ENCODE assay signal across 18 cellular contexts in genomic region chr9:112913326-112913725, GRCh38. TPM values are rescaled to one million over a fixed set of nuclear protein-coding genes. Genes with fewer than 3 reads are reported as not detected.
DNase-seq lines count a peak whose midpoint lies in the region; ATAC-seq and TF ChIP-seq lines count a peak whose summit lies in the region.
"Had no signal": no experiment of that assay in that cellular context is flagged by ENCODE, and none has a peak within 500 bp of the region (broad histone marks: within the 10 kb centered on the region; RNA-seq: fewer than 3 reads in every experiment).

No MANE protein-coding gene starts in this region.

- H3K27me3 Mint-ChIP-seq in neural crest cell (ENCODE audit: low read depth): peaks cover 27% of the 10 kb centered on the region
- peaks cover 15% of the 10 kb centered on the region for H3K27me3 Mint-ChIP-seq in activated CD4-positive, alpha-beta memory T cell treated with anti-CD3 and anti-CD28 coated beads, Interleukin-2, amount 10 ng/mL, durations not matched to agents 7 days and 5 days
- peaks cover 10% of the 10 kb centered on the region for H3K27me3 Mint-ChIP-seq in MCF 10A (ENCODE audit: insufficient read depth, unreplicated experiment)
- H3K27me3 Mint-ChIP-seq in stimulated activated memory B cell treated with anti-CD40 and anti-IgM and Interleukin-4, amounts not matched to agents 10 μg/mL and 1 μg/mL and 100 μg/mL, for 72 hours: no peaks in the 10 kb centered on the region
- H3K27me3 Mint-ChIP-seq: CD4-positive, CD25-positive, alpha-beta regulatory T cell had no signal

- in situ Hi-C loops in G401 (cut with HindIII; ENCODE audit: low sequenced_read_pairs): no loop called here

- CTCF ChIA-PET in activated CD4-positive, alpha-beta memory T cell treated with anti-CD3 and anti-CD28 coated beads, Interleukin-2, amount 10 ng/mL, durations not matched to agents 7 days and 5 days (lab: Charles Lee): no interaction called here
- CTCF ChIA-PET in MCF 10A (lab: Yijun Ruan, JAX): interaction anchor here (0.8 to 5.0 kb wide), 4 partner anchors 9 to 199 kb away, joined by 4 to 33 read pairs (median 6); no protein-coding TSS in a partner anchor

- H3K4me3 Mint-ChIP-seq in neural crest cell: no peak overlapping the region
- H3K4me3 Mint-ChIP-seq in activated CD4-positive, alpha-beta memory T cell treated with anti-CD3 and anti-CD28 coated beads, Interleukin-2, amount 10 ng/mL, durations not matched to agents 7 days and 5 days: no peak overlapping the region
- no peak overlapping the region for H3K4me3 Mint-ChIP-seq in MCF 10A (ENCODE audit: unreplicated experiment)
- no peak overlapping the region for H3K4me3 Mint-ChIP-seq in stimulated activated memory B cell treated with anti-CD40 and anti-IgM and Interleukin-4, amounts not matched to agents 10 μg/mL and 1 μg/mL and 100 μg/mL, for 72 hours
- H3K4me3 Mint-ChIP-seq: B cell; CD4-positive, CD25-positive, alpha-beta regulatory T cell; CD8-positive, alpha-beta T cell; GM23338; H9 had no signal

- H3K9me3 Mint-ChIP-seq in neural crest cell: no peaks in the 10 kb centered on the region
- H3K9me3 Mint-ChIP-seq in activated CD4-positive, alpha-beta memory T cell treated with anti-CD3 and anti-CD28 coated beads, Interleukin-2, amount 10 ng/mL, durations not matched to agents 7 days and 5 days: no peaks in the 10 kb centered on the region
- H3K9me3 Mint-ChIP-seq in MCF 10A (ENCODE audit: unreplicated experiment): no peaks in the 10 kb centered on the region
- no peaks in the 10 kb centered on the region for H3K9me3 Mint-ChIP-seq in stimulated activated memory B cell treated with anti-CD40 and anti-IgM and Interleukin-4, amounts not matched to agents 10 μg/mL and 1 μg/mL and 100 μg/mL, for 72 hours
- H3K9me3 Mint-ChIP-seq: CD8-positive, alpha-beta T cell; GM23338 had no signal

- H3K36me3 Mint-ChIP-seq in neural crest cell (ENCODE audit: low read depth): no peaks in the 10 kb centered on the region
- no peaks in the 10 kb centered on the region for H3K36me3 Mint-ChIP-seq in activated CD4-positive, alpha-beta memory T cell treated with anti-CD3 and anti-CD28 coated beads, Interleukin-2, amount 10 ng/mL, durations not matched to agents 7 days and 5 days (ENCODE audit: low read depth)
- no peaks in the 10 kb centered on the region for H3K36me3 Mint-ChIP-seq in MCF 10A (ENCODE audit: insufficient read depth, unreplicated experiment)
- no peaks in the 10 kb centered on the region for H3K36me3 Mint-ChIP-seq in stimulated activated memory B cell treated with anti-CD40 and anti-IgM and Interleukin-4, amounts not matched to agents 10 μg/mL and 1 μg/mL and 100 μg/mL, for 72 hours
- H3K36me3 Mint-ChIP-seq: CD4-positive, CD25-positive, alpha-beta regulatory T cell; CD8-positive, alpha-beta T cell had no signal

- DNase-seq in G401 (ENCODE audit: low spot score) (peak; percentile 83), cerebellum (ENCODE audit: low spot score) (peak; percentile 65), neural crest cell (ENCODE audit: low read depth, low spot score) (no peak), MCF 10A (ENCODE audit: unreplicated experiment) (no peak)
- DNase-seq in activated CD4-positive, alpha-beta memory T cell treated with anti-CD3 and anti-CD28 coated beads, Interleukin-2, amount 10 ng/mL, durations not matched to agents 7 days and 5 days: no peak
- DNase-seq: Caco-2; CD4-positive, CD25-positive, alpha-beta regulatory T cell; CD8-positive, alpha-beta T cell; DMS153; DND-41; GDM1; H9 had no signal

- BruUV-seq in MCF 10A (replicated peaks; lab: Mats Ljungman, UMichigan): no TSS peak

- H3K27ac Mint-ChIP-seq in neural crest cell (ENCODE audit: unreplicated experiment): peak overlapping the region; percentile 43
- H3K27ac Mint-ChIP-seq in activated CD4-positive, alpha-beta memory T cell treated with anti-CD3 and anti-CD28 coated beads, Interleukin-2, amount 10 ng/mL, durations not matched to agents 7 days and 5 days: no peak overlapping the region
- no peak overlapping the region for H3K27ac Mint-ChIP-seq in MCF 10A (ENCODE audit: low read depth, unreplicated experiment)
- H3K27ac Mint-ChIP-seq in stimulated activated memory B cell treated with anti-CD40 and anti-IgM and Interleukin-4, amounts not matched to agents 10 μg/mL and 1 μg/mL and 100 μg/mL, for 72 hours: no peak overlapping the region
- H3K27ac Mint-ChIP-seq: B cell; CD4-positive, CD25-positive, alpha-beta regulatory T cell; CD8-positive, alpha-beta T cell; GM23338; H9 had no signal

- POLR2A ChIA-PET in activated CD4-positive, alpha-beta memory T cell treated with anti-CD3 and anti-CD28 coated beads, Interleukin-2, amount 10 ng/mL, durations not matched to agents 7 days and 5 days (lab: Charles Lee): no interaction called here
- POLR2A ChIA-PET in MCF 10A (lab: Yijun Ruan, JAX): no interaction called here

- no peak for ATAC-seq in stimulated activated memory B cell treated with anti-CD40 and anti-IgM and Interleukin-4, amounts not matched to agents 10 μg/mL and 1 μg/mL and 100 μg/mL, for 72 hours
- ATAC-seq: CD8-positive, alpha-beta T cell; GM12878; GM23338; HCT116 had no signal

- TF ChIP-seq CTCF in neural crest cell (conservative IDR thresholded peaks at IDR 0.05) (no peak), MCF 10A (IDR thresholded peaks at IDR 0.05; ENCODE audit: unreplicated experiment) (no peak)

- intact Hi-C loops in MCF 10A (cut with micrococcal nuclease): no loop called here

- no peaks in the 10 kb centered on the region for H3K4me1 Mint-ChIP-seq in neural crest cell
- no peaks in the 10 kb centered on the region for H3K4me1 Mint-ChIP-seq in activated CD4-positive, alpha-beta memory T cell treated with anti-CD3 and anti-CD28 coated beads, Interleukin-2, amount 10 ng/mL, durations not matched to agents 7 days and 5 days
- no peaks in the 10 kb centered on the region for H3K4me1 Mint-ChIP-seq in MCF 10A (ENCODE audit: insufficient read depth, unreplicated experiment)
- no peaks in the 10 kb centered on the region for H3K4me1 Mint-ChIP-seq in stimulated activated memory B cell treated with anti-CD40 and anti-IgM and Interleukin-4, amounts not matched to agents 10 μg/mL and 1 μg/mL and 100 μg/mL, for 72 hours
- H3K4me1 Mint-ChIP-seq: B cell; CD4-positive, CD25-positive, alpha-beta regulatory T cell; GM23338; H9 had no signal

RNA-seq across cellular contexts. Expression of gene SLC46A2, which starts 22.6 kb away (rescaled TPM):
- not detected in 2 replicates for total RNA-seq in G401 (2014; rRNA removed; shearing (Covaris generic))
- 0.73 TPM for total RNA-seq in cerebellum
- not detected in 2 replicates for total RNA-seq in neural crest cell
- total RNA-seq in activated CD4-positive, alpha-beta memory T cell treated with anti-CD3 and anti-CD28 coated beads, Interleukin-2, amount 10 ng/mL, durations not matched to agents 7 days and 5 days: not detected
- not detected in 2 replicates for total RNA-seq in MCF 10A (2022)
- total RNA-seq: B cell; Caco-2; CD4-positive, CD25-positive, alpha-beta regulatory T cell; CD8-positive, alpha-beta T cell; GM12878; GM23338; H4; H9 had no signal

Comparison
In these comparisons a context has a peak if more than half of its experiments do, and no peak if none do; other contexts are left out.
1. DNase-seq: peak in G401 (single experiment) and cerebellum (single experiment); none in neural crest cell (single experiment), activated CD4-positive, alpha-beta memory T cell treated with anti-CD3 and anti-CD28 coated beads, Interleukin-2, amount 10 ng/mL, durations not matched to agents 7 days and 5 days (single experiment) and MCF 10A (single experiment).